Comparison of ENCODE assay signal across 8 cellular contexts in the genomic region with DNA sequence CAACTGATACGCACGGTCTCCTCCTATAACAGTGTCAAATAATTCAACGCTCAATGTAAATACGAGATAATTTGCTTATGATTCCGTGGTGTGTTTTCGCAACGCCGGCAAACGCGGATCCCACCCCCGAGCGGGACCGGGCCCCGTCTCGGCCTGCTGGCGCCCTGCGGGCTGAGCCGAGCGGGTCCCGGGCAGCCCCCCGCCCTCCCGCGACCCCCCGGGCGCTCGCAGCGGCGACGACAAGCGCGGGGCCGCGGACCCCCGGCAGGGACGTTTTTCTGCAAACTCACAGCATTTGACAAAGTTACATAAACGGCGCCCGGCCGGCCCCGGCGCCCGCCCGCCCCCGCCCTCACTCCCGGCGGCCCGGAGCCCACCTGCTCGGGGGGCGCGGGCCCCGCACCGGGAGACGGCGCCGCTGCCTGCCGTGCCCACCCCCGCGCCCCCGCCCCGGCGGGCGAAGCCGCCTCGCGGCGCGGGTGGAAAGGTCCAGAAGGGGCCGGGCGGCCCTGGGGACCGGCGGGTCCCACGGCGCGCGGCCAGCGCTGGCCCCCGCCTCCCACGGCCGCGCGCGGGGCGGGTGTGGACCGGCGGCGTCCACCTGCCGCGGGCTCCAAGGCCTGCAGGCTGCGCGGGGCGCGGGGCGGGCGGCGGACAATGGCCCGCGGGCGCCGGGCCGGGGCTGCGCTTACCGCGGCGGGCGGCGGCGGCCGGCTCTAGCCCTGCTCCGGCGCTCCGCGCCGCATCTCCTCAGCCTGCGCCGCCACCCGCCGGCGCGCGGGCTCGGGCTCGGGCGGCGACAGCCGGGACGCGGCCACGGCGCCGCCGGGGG. TPM values are rescaled to one million over a fixed set of nuclear protein-coding genes. Genes with fewer than 3 reads are reported as not detected.
A peak's percentile ranks its signal among the peaks of the same experiment; 100 is the strongest.
DNase-seq lines count a peak whose midpoint lies in the region; ATAC-seq and TF ChIP-seq lines count a peak whose summit lies in the region.

No MANE protein-coding gene starts in this region.

- WGBS in sigmoid colon, 2 donors: 1% methylated on average over 131 of the region's 131 CpGs

- ATAC-seq in HG02943 (IDR thresholded peaks at IDR 0.05; ENCODE audit: low read depth, unreplicated experiment) (peak; percentile 9), HG03432 (IDR thresholded peaks at IDR 0.05; ENCODE audit: unreplicated experiment) (no peak), HG02571 (IDR thresholded peaks at IDR 0.05; ENCODE audit: unreplicated experiment) (no peak)

- H3K27ac Mint-ChIP-seq in activated CD4-positive, alpha-beta memory T cell treated with anti-CD3 and anti-CD28 coated beads, Interleukin-2, amount 10 ng/mL, durations not matched to agents 7 days and 5 days: peak overlapping the region; percentile 81
- peak overlapping the region; percentile 90 for H3K27ac Mint-ChIP-seq in glutamatergic neuron (ENCODE audit: unreplicated experiment)

- peaks cover 10% of the 10 kb centered on the region for H3K27me3 Mint-ChIP-seq in activated CD4-positive, alpha-beta memory T cell treated with anti-CD3 and anti-CD28 coated beads, Interleukin-2, amount 10 ng/mL, durations not matched to agents 7 days and 5 days
- peaks cover 6% of the 10 kb centered on the region for H3K27me3 Mint-ChIP-seq in glutamatergic neuron (ENCODE audit: unreplicated experiment)

- H3K27ac ChIP-seq in sigmoid colon: peak overlapping the region; percentile 47 to 95 (median 87)

- H3K27me3 ChIP-seq in sigmoid colon: no peaks in the 10 kb centered on the region

- peak in 2 of 4 donors; percentile 28 to 48 for TF ChIP-seq EP300 in sigmoid colon (IDR thresholded peaks at IDR 0.05)

- intact Hi-C loops in sigmoid colon (cut with DNase I): loop anchor here (2.0 to 10.0 kb wide), 7 partner anchors 93 to 595 kb away; no protein-coding TSS in a partner anchor

- H3K4me1 ChIP-seq in ES-I3 (ENCODE audit: insufficient read depth, low read length): peaks cover 8% of the 10 kb centered on the region; the same call in 1 of the 2 replicates
- H3K4me1 ChIP-seq in sigmoid colon: peaks cover 4 to 50% (median 47%) of the 10 kb centered on the region in 4 donors

- H3K4me3 ChIP-seq in sigmoid colon: peak overlapping the region; percentile 36 to 76 (median 60)

- peaks cover 12% of the 10 kb centered on the region for H3K36me3 Mint-ChIP-seq in activated CD4-positive, alpha-beta memory T cell treated with anti-CD3 and anti-CD28 coated beads, Interleukin-2, amount 10 ng/mL, durations not matched to agents 7 days and 5 days (ENCODE audit: low read depth)
- H3K36me3 Mint-ChIP-seq in glutamatergic neuron (ENCODE audit: unreplicated experiment): no peaks in the 10 kb centered on the region

- no peak for TF ChIP-seq POLR2A in sigmoid colon (IDR thresholded peaks at IDR 0.05)

- peak overlapping the region; percentile 54 for H3K9ac ChIP-seq in ES-I3 (ENCODE audit: low read depth, low read length)

- H3K9me3 Mint-ChIP-seq in activated CD4-positive, alpha-beta memory T cell treated with anti-CD3 and anti-CD28 coated beads, Interleukin-2, amount 10 ng/mL, durations not matched to agents 7 days and 5 days: no peaks in the 10 kb centered on the region
- H3K9me3 Mint-ChIP-seq in glutamatergic neuron (ENCODE audit: unreplicated experiment): peaks cover 23% of the 10 kb centered on the region

- peaks cover 38% of the 10 kb centered on the region for H3K4me1 Mint-ChIP-seq in activated CD4-positive, alpha-beta memory T cell treated with anti-CD3 and anti-CD28 coated beads, Interleukin-2, amount 10 ng/mL, durations not matched to agents 7 days and 5 days
- H3K4me1 Mint-ChIP-seq in glutamatergic neuron (ENCODE audit: low read depth, unreplicated experiment): peaks cover 33% of the 10 kb centered on the region

- no peak for TF ChIP-seq CTCF in glutamatergic neuron (IDR thresholded peaks at IDR 0.05; ENCODE audit: partially characterized antibody, unreplicated experiment)
- TF ChIP-seq CTCF in sigmoid colon (IDR thresholded peaks at IDR 0.05): no peak

- CTCF ChIA-PET in activated CD4-positive, alpha-beta memory T cell treated with anti-CD3 and anti-CD28 coated beads, Interleukin-2, amount 10 ng/mL, durations not matched to agents 7 days and 5 days (lab: Charles Lee): no interaction called here

- DNase-seq in activated CD4-positive, alpha-beta memory T cell treated with anti-CD3 and anti-CD28 coated beads, Interleukin-2, amount 10 ng/mL, durations not matched to agents 7 days and 5 days: peak; percentile 31
- DNase-seq in glutamatergic neuron: no peak
- DNase-seq in sigmoid colon: peak; percentile 72
- no peak for DNase-seq in KG1 (lab: John Stamatoyannopoulos, UW)

- no peaks in the 10 kb centered on the region for H3K36me3 ChIP-seq in ES-I3 (ENCODE audit: insufficient read depth, low read length)
- no peaks in the 10 kb centered on the region for H3K36me3 ChIP-seq in sigmoid colon

- H3K4me3 Mint-ChIP-seq in activated CD4-positive, alpha-beta memory T cell treated with anti-CD3 and anti-CD28 coated beads, Interleukin-2, amount 10 ng/mL, durations not matched to agents 7 days and 5 days: peak overlapping the region; percentile 86
- peak overlapping the region; percentile 88 for H3K4me3 Mint-ChIP-seq in glutamatergic neuron (ENCODE audit: unreplicated experiment)

- POLR2A ChIA-PET in activated CD4-positive, alpha-beta memory T cell treated with anti-CD3 and anti-CD28 coated beads, Interleukin-2, amount 10 ng/mL, durations not matched to agents 7 days and 5 days (lab: Charles Lee): interaction anchor here (0.8 to 3.8 kb wide), 8 partner anchors 30 to 527 kb away, joined by 3 to 46 read pairs (median 9); no protein-coding TSS in a partner anchor

- H3K9me3 ChIP-seq in ES-I3 (ENCODE audit: control insufficient read depth, insufficient read depth, low read length) (no peaks in the 10 kb centered on the region), sigmoid colon (no peaks in the 10 kb centered on the region)

RNA-seq across cellular contexts. Expression of a gene that starts 0.6 kb away (rescaled TPM):
- 10 to 100 TPM; 64.8 to 67.4 TPM for total RNA-seq in activated CD4-positive, alpha-beta memory T cell treated with anti-CD3 and anti-CD28 coated beads, Interleukin-2, amount 10 ng/mL, durations not matched to agents 7 days and 5 days
- total RNA-seq in glutamatergic neuron (ENCODE audit: unreplicated experiment) (90.6 TPM), sigmoid colon (100 to 1,000 TPM in 3 of 4 donors, 10 to 100 TPM in 1; 77.0 to 196 (median 139) TPM)
- polyA plus RNA-seq in sigmoid colon: 10 to 100 TPM in 1 of 3 donors, 1 to 10 TPM in 2; 1.8 to 16.4 (median 3.0) TPM

Comparison
In these comparisons a context has a peak if more than half of its experiments do, and no peak if none do; other contexts are left out.
1. DNase-seq: peak in activated CD4-positive, alpha-beta memory T cell treated with anti-CD3 and anti-CD28 coated beads, Interleukin-2, amount 10 ng/mL, durations not matched to agents 7 days and 5 days (single experiment) and sigmoid colon (single experiment); none in glutamatergic neuron (single experiment) and KG1 (single experiment).